8 cellular contexts compared by ENCODE assay signal in genomic region chr15:68053997-68054657, GRCh38. TPM values are rescaled to one million over a fixed set of nuclear protein-coding genes. Genes with fewer than 3 reads are reported as not detected.
DNase-seq lines count a peak whose midpoint lies in the region; ATAC-seq and TF ChIP-seq lines count a peak whose summit lies in the region.

TSS of gene PIAS1 (plus strand) at chr15:68054315. CDS start at chr15:68054327, 12 bp downstream.

- DNase-seq in BE2C, result peak; percentile 97
- DNase-seq in GM19240 (ENCODE audit: insufficient read length, low spot score), result peak; percentile 81
- peak; percentile 68 for DNase-seq in NCI-H524 treated with DMSO at 0.1 percent for 48 hours (lab: John Stamatoyannopoulos, UW)
- peak; percentile 92 to 95 for DNase-seq in activated CD4-positive, alpha-beta T cell treated with anti-CD3 and anti-CD28 coated beads for 4 hours
- peak; percentile 94 for DNase-seq in kidney tubule cell (ENCODE audit: low spot score)
- peak; percentile 88 for DNase-seq in stimulated activated CD4-positive, alpha-beta T cell treated with anti-CD3 and anti-CD28 coated beads, Interleukin-1b, Interleukin-23, amount 100 ng/mL, for 1 hour (ENCODE audit: low read depth in 2 of 2)

- peak within 1 kb of the TSS; percentile 25 for H3K27ac ChIP-seq in cingulate gyrus (ENCODE audit: low read depth, low read length)

- H3K9me3 ChIP-seq in BE2C, result no peaks in the 10 kb centered on the region

- 0 out of 2 replicates have a peak, but pooled peaks have one; percentile 10 for TF ChIP-seq CTCF in BE2C (IDR thresholded peaks at IDR 0.05; ENCODE audit: low read depth, low read length)

- no peaks in the 10 kb centered on the region; the same call in 1 of the 2 replicates for H3K4me1 ChIP-seq in BE2C

- H3K36me3 ChIP-seq in BE2C, result no peaks in the 10 kb centered on the region

- no peaks in the 10 kb centered on the region for H3K27me3 ChIP-seq in BE2C

- ATAC-seq in HG03457 (IDR thresholded peaks at IDR 0.05; ENCODE audit: unreplicated experiment), result peak; percentile 64

- peak within 1 kb of the TSS; percentile 87 for H3K4me3 ChIP-seq in BE2C (ENCODE audit: low read depth, low read length)

RNA-seq across cellular contexts. Expression of gene PIAS1, which starts in this region (rescaled TPM):
- 25.9 TPM for polyA plus RNA-seq in BE2C (2012; ENCODE audit: insufficient read depth, insufficient read length, low read depth)

Comparison
In these comparisons a context has a peak if more than half of its experiments do, and no peak if none do; other contexts are left out.
1. Peak in every context shown above with its lines: DNase-seq, ATAC-seq, H3K4me3 ChIP-seq and H3K27ac ChIP-seq.